Comparison of ENCODE assay signal across 9 cellular contexts in the genomic region with DNA sequence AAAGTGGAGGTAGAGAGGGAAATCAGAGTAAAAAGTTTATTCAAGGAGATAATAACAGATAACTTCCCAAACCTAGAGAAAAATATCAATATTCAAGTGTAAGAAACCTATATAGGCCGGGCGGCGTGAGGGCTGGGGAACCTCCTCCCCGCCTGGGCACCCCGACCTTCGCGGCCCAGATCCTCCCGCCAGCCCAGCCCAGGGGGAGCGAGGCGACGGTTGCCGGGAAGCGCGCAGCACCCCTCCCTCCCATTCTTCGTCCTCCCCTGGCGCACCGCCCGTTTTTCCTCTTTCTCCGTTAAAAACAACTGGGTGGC. TPM values are rescaled to one million over a fixed set of nuclear protein-coding genes. Genes with fewer than 3 reads are reported as not detected.
DNase-seq lines count a peak whose midpoint lies in the region; ATAC-seq and TF ChIP-seq lines count a peak whose summit lies in the region.
"Had no signal": no experiment of that assay in that cellular context is flagged by ENCODE, and none has a peak within 500 bp of the region (broad histone marks: within the 10 kb centered on the region; RNA-seq: fewer than 3 reads in every experiment).

No MANE protein-coding gene starts in this region.

- TF ChIP-seq CTCF in HL-60 (IDR thresholded peaks at IDR 0.05; ENCODE audit: insufficient read depth, low read length): no peak

- H3K36me3 ChIP-seq in adipocyte (ENCODE audit: control insufficient read depth, insufficient read depth, low read length, severe bottlenecking) (no peaks in the 10 kb centered on the region), iPS DF 6.9 (ENCODE audit: control insufficient read depth, insufficient read depth, low read length) (no peaks in the 10 kb centered on the region), skeletal muscle satellite cell (ENCODE audit: insufficient read depth, low read length) (no peaks in the 10 kb centered on the region)

- H3K9me3 ChIP-seq in adipocyte (ENCODE audit: control insufficient read depth, low read length): peaks cover 14% of the 10 kb centered on the region
- H3K9me3 ChIP-seq in iPS DF 6.9 (ENCODE audit: control insufficient read depth, insufficient read depth, low read length): no peaks in the 10 kb centered on the region
- H3K9me3 ChIP-seq in skeletal muscle satellite cell (replicated peaks; ENCODE audit: low read length): no peaks in the 10 kb centered on the region

- WGBS in iPS DF 6.9 (ENCODE audit: insufficient coverage, insufficient read length): no CpG with 5 or more reads among the region's 19 CpGs

- peak overlapping the region; percentile 39 for H3K27ac ChIP-seq in HL-60 (replicated peaks)
- H3K27ac ChIP-seq in iPS DF 6.9 (ENCODE audit: low read length): no peak overlapping the region

- H3K4me2 ChIP-seq in skeletal muscle satellite cell (ENCODE audit: low read length): peak overlapping the region; percentile 98

- H3K4me1 ChIP-seq in adipocyte (ENCODE audit: control insufficient read depth, insufficient read depth, low read length): peaks cover 4% of the 10 kb centered on the region
- H3K4me1 ChIP-seq in iPS DF 6.9 (ENCODE audit: control insufficient read depth, insufficient read depth, low read length): peaks cover 4% of the 10 kb centered on the region; the same call in 1 of the 2 replicates
- peaks cover 3% of the 10 kb centered on the region for H3K4me1 ChIP-seq in skeletal muscle satellite cell (ENCODE audit: control insufficient read depth, insufficient read depth, low read length)

- H3K9ac ChIP-seq in adipocyte (ENCODE audit: low read length) (no peak overlapping the region), skeletal muscle satellite cell (ENCODE audit: low read depth, low read length) (peak overlapping the region; percentile 54)

- DNase-seq in HL-60 (ENCODE audit: low read depth in 1 of 2, low spot score in 1 of 2): no peak
- DNase-seq in adipocyte (ENCODE audit: low read depth): no peak
- no peak for DNase-seq in iPS DF 6.9 (ENCODE audit: low read depth, low spot score)
- DNase-seq in kidney tubule cell (ENCODE audit: low spot score): no peak
- DNase-seq: T-cell had no signal

- H3K4me3 ChIP-seq in HL-60 (replicated peaks; ENCODE audit: insufficient read depth, low read length): peak overlapping the region; percentile 61
- H3K4me3 ChIP-seq in adipocyte (ENCODE audit: low read length): peak overlapping the region; percentile 80
- H3K4me3 ChIP-seq in iPS DF 6.9 (ENCODE audit: low read length): peak overlapping the region; percentile 58; the same call in 1 of the 2 replicates
- H3K4me3 ChIP-seq in skeletal muscle satellite cell (ENCODE audit: low read length): peak overlapping the region; percentile 83

- no peak for ATAC-seq in GM18502 (IDR thresholded peaks at IDR 0.05; ENCODE audit: poor library complexity, unreplicated experiment)
- ATAC-seq in HG02571 (IDR thresholded peaks at IDR 0.05; ENCODE audit: unreplicated experiment): no peak
- no peak for ATAC-seq in GM21367 (IDR thresholded peaks at IDR 0.05; ENCODE audit: unreplicated experiment)
- ATAC-seq: T-cell had no signal

- H3K27me3 ChIP-seq in HL-60 (ENCODE audit: insufficient read depth, poor library complexity, severe bottlenecking) (peaks cover 3% of the 10 kb centered on the region), adipocyte (replicated peaks; ENCODE audit: control insufficient read depth, insufficient read depth, low read length) (peaks cover 48% of the 10 kb centered on the region), iPS DF 6.9 (ENCODE audit: control insufficient read depth, insufficient read depth, low read length) (peaks cover 1% of the 10 kb centered on the region; the same call in 1 of the 2 replicates), skeletal muscle satellite cell (ENCODE audit: control insufficient read depth, insufficient read depth, low read length) (peaks cover 43% of the 10 kb centered on the region)

RNA-seq across cellular contexts. Expression of a gene that starts 32.4 kb away (rescaled TPM):
- total RNA-seq in skeletal muscle satellite cell (2012; rRNA removed): not detected in 2 replicates
